In the genomic region with DNA sequence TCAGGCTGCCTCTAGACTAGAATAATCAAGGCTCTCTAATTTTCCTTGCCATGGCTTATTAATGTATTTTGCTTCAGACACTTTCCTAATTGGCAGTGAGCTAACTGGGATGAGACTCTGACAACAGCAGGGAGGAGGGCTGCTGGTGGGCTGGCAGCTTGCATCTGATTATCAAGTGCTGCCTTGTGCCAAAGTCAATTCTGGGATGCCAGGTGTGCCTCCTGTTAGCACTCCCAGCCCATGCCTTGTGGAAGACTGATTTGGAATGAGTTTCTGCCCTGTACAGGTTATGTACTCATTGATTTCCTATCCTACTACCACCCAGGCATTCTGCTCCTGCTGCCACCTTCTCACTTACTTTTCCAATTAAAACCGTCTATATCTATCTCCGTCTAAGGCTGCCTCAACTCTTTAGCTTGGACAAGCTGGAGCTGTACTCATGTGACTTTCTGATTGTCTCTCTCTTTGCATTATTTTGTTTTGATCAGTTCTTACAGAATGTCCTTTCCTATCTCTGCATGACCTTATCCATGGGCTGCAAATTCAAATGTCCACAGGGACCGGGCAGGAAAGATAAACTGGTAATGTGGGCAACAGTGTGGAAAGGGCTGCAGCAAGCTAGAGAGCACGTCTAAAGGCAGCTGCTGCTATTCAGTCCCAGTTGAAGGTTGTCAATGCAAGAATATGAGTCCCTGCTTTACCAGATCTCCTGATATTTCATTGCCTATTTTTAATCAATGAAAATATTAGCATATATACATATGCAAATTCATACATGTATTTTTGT, we compare ENCODE assay signal across 21 cellular contexts.
DNase-seq lines count a peak whose midpoint lies in the region; ATAC-seq and TF ChIP-seq lines count a peak whose summit lies in the region.
"Had no signal": no experiment of that assay in that cellular context is flagged by ENCODE, and none has a peak within 500 bp of the region (broad histone marks: within the 10 kb centered on the region; RNA-seq: fewer than 3 reads in every experiment).

No MANE protein-coding gene starts in this region.

- no peaks in the 10 kb centered on the region for H3K27me3 Mint-ChIP-seq in CD4-positive, alpha-beta memory T cell
- H3K27me3 Mint-ChIP-seq in activated T-cell treated with anti-CD3 and anti-CD28 coated beads, Interleukin-2, amount 50 U/mL, for 4 hours (ENCODE audit: low read depth), result no peaks in the 10 kb centered on the region
- H3K27me3 Mint-ChIP-seq: IgD-negative memory B cell, T-helper 17 cell had no signal

- no peaks in the 10 kb centered on the region for H3K9me3 ChIP-seq in body of pancreas
- H3K9me3 ChIP-seq in CD4-positive, alpha-beta memory T cell (ENCODE audit: control insufficient read depth in 1 of 2, low read length in 2 of 2), result no peaks in the 10 kb centered on the region
- H3K9me3 ChIP-seq: BLaER1 treated with 17β-estradiol and CSF1 and Interleukin-3, amounts not matched to agents 10 nM and 100 nM; SJSA1 had no signal

- no peaks in the 10 kb centered on the region for H3K4me1 Mint-ChIP-seq in CD4-positive, alpha-beta memory T cell
- H3K4me1 Mint-ChIP-seq in activated T-cell treated with anti-CD3 and anti-CD28 coated beads, Interleukin-2, amount 50 U/mL, for 4 hours (ENCODE audit: low read depth), result no peaks in the 10 kb centered on the region
- H3K4me1 Mint-ChIP-seq: IgD-negative memory B cell, T-helper 17 cell had no signal

- peaks cover 0 to 9% (median 0%) of the 10 kb centered on the region in 8 donors for H3K9me3 Mint-ChIP-seq in CD4-positive, alpha-beta memory T cell
- H3K9me3 Mint-ChIP-seq in activated T-cell treated with anti-CD3 and anti-CD28 coated beads, Interleukin-2, amount 50 U/mL, for 4 hours, result no peaks in the 10 kb centered on the region
- H3K9me3 Mint-ChIP-seq: IgD-negative memory B cell had no signal

- intact Hi-C loops in body of pancreas (cut with DNase I), result no loop called here
- intact Hi-C loops in CD4-positive, alpha-beta memory T cell (cut with micrococcal nuclease), result no loop called here

- POLR2A ChIA-PET in CD4-positive, alpha-beta memory T cell (lab: Charles Lee; ENCODE audit: partially characterized antibody), result no interaction called here

- in situ Hi-C loops in G401 (cut with HindIII; ENCODE audit: low sequenced_read_pairs), result no loop called here

- H3K27ac Mint-ChIP-seq in CD4-positive, alpha-beta memory T cell, result no peak overlapping the region
- H3K27ac Mint-ChIP-seq: CD8-positive, alpha-beta T cell; IgD-negative memory B cell; T-helper 17 cell had no signal

- ATAC-seq in body of pancreas (peak; percentile 74), HG02852 (IDR thresholded peaks at IDR 0.05; ENCODE audit: unreplicated experiment) (no peak)
- no peak for ATAC-seq in activated T-cell treated with anti-CD3 and anti-CD28 coated beads, Interleukin-2, amount 50 U/mL, for 4 hours
- ATAC-seq: CD8-positive, alpha-beta T cell; Right ventricle myocardium inferior; T-helper 17 cell had no signal

- H3K36me3 Mint-ChIP-seq in CD4-positive, alpha-beta memory T cell, result no peaks in the 10 kb centered on the region
- no peaks in the 10 kb centered on the region for H3K36me3 Mint-ChIP-seq in activated T-cell treated with anti-CD3 and anti-CD28 coated beads, Interleukin-2, amount 50 U/mL, for 4 hours (ENCODE audit: insufficient read depth)
- H3K36me3 Mint-ChIP-seq: CD8-positive, alpha-beta T cell; IgD-negative memory B cell had no signal

- WGBS in body of pancreas, 2 donors, result 24% methylated on average over 4 of the region's 4 CpGs

- no peak for TF ChIP-seq POLR2A in body of pancreas (IDR thresholded peaks at IDR 0.05)

- H3K27me3 ChIP-seq in body of pancreas, result no peaks in the 10 kb centered on the region
- H3K27me3 ChIP-seq in CD4-positive, alpha-beta memory T cell (ENCODE audit: insufficient read depth, low read length), result no peaks in the 10 kb centered on the region
- H3K27me3 ChIP-seq: BLaER1 treated with 17β-estradiol and CSF1 and Interleukin-3, amounts not matched to agents 10 nM and 100 nM; SJSA1 had no signal

- DNase-seq in G401 (ENCODE audit: low spot score) (peak; percentile 68), NCI-H2081 treated with DMSO at 0.1 percent for 48 hours (lab: John Stamatoyannopoulos, UW) (peak; percentile 18), body of pancreas (peak; percentile 21 to 62 (median 41)), retina (peak; percentile 64)
- DNase-seq in CD4-positive, alpha-beta memory T cell, result no peak
- DNase-seq in activated T-cell treated with anti-CD3 and anti-CD28 coated beads, Interleukin-2, amount 50 U/mL, for 4 hours, result no peak
- DNase-seq: Calu3; CD8-positive, alpha-beta T cell; GF-D8; Karpas-422; MV-4-11; NCI-H1417; NCI-H187; NCI-H748 treated with DMSO at 0.1 percent for 48 hours; OCI-M1; T-helper 17 cell had no signal

- CTCF ChIA-PET in CD4-positive, alpha-beta memory T cell (lab: Charles Lee; ENCODE audit: partially characterized antibody), result no interaction called here

- no peak for TF ChIP-seq CTCF in body of pancreas (IDR thresholded peaks at IDR 0.05)

- H3K4me1 ChIP-seq in body of pancreas, result peaks cover 9% of the 10 kb centered on the region
- H3K4me1 ChIP-seq in CD4-positive, alpha-beta memory T cell (ENCODE audit: insufficient read depth, low read length), result no peaks in the 10 kb centered on the region
- H3K4me1 ChIP-seq: BLaER1 treated with 17β-estradiol and CSF1 and Interleukin-3, amounts not matched to agents 10 nM and 100 nM; SJSA1 had no signal

- no peak overlapping the region for H3K4me3 ChIP-seq in body of pancreas
- no peak overlapping the region for H3K4me3 ChIP-seq in CD4-positive, alpha-beta memory T cell (ENCODE audit: low read length in 2 of 2)
- H3K4me3 ChIP-seq: BLaER1 treated with 17β-estradiol and CSF1 and Interleukin-3, amounts not matched to agents 10 nM and 100 nM; SJSA1 had no signal

- no peak overlapping the region for H3K4me3 Mint-ChIP-seq in CD4-positive, alpha-beta memory T cell
- no peak overlapping the region for H3K4me3 Mint-ChIP-seq in activated T-cell treated with anti-CD3 and anti-CD28 coated beads, Interleukin-2, amount 50 U/mL, for 4 hours
- H3K4me3 Mint-ChIP-seq: CD8-positive, alpha-beta T cell; IgD-negative memory B cell; T-helper 17 cell had no signal

- no peak overlapping the region for H3K27ac ChIP-seq in body of pancreas
- H3K27ac ChIP-seq in CD4-positive, alpha-beta memory T cell (ENCODE audit: low read depth, low read length), result no peak overlapping the region
- H3K27ac ChIP-seq: BLaER1 treated with 17β-estradiol and CSF1 and Interleukin-3, amounts not matched to agents 10 nM and 100 nM; SJSA1 had no signal

- H3K36me3 ChIP-seq in body of pancreas (replicated peaks in 1 of 2; ENCODE audit: insufficient read depth in 1 of 2, low read depth in 2 of 2), result no peaks in the 10 kb centered on the region
- H3K36me3 ChIP-seq in CD4-positive, alpha-beta memory T cell (ENCODE audit: insufficient read depth, low read length), result no peaks in the 10 kb centered on the region
- H3K36me3 ChIP-seq: BLaER1 treated with 17β-estradiol and CSF1 and Interleukin-3, amounts not matched to agents 10 nM and 100 nM; SJSA1 had no signal

Comparison
In these comparisons a context has a peak if more than half of its experiments do, and no peak if none do; other contexts are left out.
1. DNase-seq: peak in G401 (single experiment), NCI-H2081 treated with DMSO at 0.1 percent for 48 hours (single experiment), body of pancreas (4 of 4) and retina (single experiment); none in CD4-positive, alpha-beta memory T cell (0 of 5) and activated T-cell treated with anti-CD3 and anti-CD28 coated beads, Interleukin-2, amount 50 U/mL, for 4 hours (single experiment).